8 cellular contexts compared by ENCODE assay signal in genomic region chr3:120448707-120449650, GRCh38. TPM values are rescaled to one million over a fixed set of nuclear protein-coding genes. Genes with fewer than 3 reads are reported as not detected.
A peak's percentile ranks its signal among the peaks of the same experiment; 100 is the strongest.
DNase-seq lines count a peak whose midpoint lies in the region; ATAC-seq and TF ChIP-seq lines count a peak whose summit lies in the region.

No MANE protein-coding gene starts in this region.

- H3K4me3 ChIP-seq in BLaER1 treated with 17β-estradiol and CSF1 and Interleukin-3, amounts not matched to agents 10 nM and 100 nM, result peak overlapping the region in 7 of 10 experiments; percentile 74 to 91 (median 82); a peak in 10 of 20 replicates
- H3K4me3 ChIP-seq in SJSA1, result peak overlapping the region; percentile 93
- peak overlapping the region; percentile 94 for H3K4me3 ChIP-seq in fibroblast of villous mesenchyme (ENCODE audit: low read depth, low read length)

- peaks cover 0 to 17% (median 7%) of the 10 kb centered on the region in 11 experiments; a peak in 14 of 22 replicates for H3K27me3 ChIP-seq in BLaER1 treated with 17β-estradiol and CSF1 and Interleukin-3, amounts not matched to agents 10 nM and 100 nM
- no peaks in the 10 kb centered on the region for H3K27me3 ChIP-seq in SJSA1 (replicated peaks)

- H3K27ac ChIP-seq in BLaER1 treated with 17β-estradiol and CSF1 and Interleukin-3, amounts not matched to agents 10 nM and 100 nM, result no peak overlapping the region
- H3K27ac ChIP-seq in SJSA1, result peak overlapping the region; percentile 98

- H3K9me3 ChIP-seq in BLaER1 treated with 17β-estradiol and CSF1 and Interleukin-3, amounts not matched to agents 10 nM and 100 nM (replicated peaks in 1 of 11), result peaks cover 0 to 5% (median 0%) of the 10 kb centered on the region in 11 experiments; a peak in 2 of 22 replicates
- no peaks in the 10 kb centered on the region for H3K9me3 ChIP-seq in SJSA1 (replicated peaks)

- DNase-seq in SJSA1 (ENCODE audit: low read depth in 1 of 2, low spot score in 2 of 2) (peak; percentile 85 to 92), fibroblast of villous mesenchyme (ENCODE audit: low read depth) (peak; percentile 74), non-pigmented ciliary epithelial cell (ENCODE audit: low read depth) (peak; percentile 58), NCI-H2081 (lab: John Stamatoyannopoulos, UW) (no peak), GM20000 (ENCODE audit: low spot score) (no peak)

- no peaks in the 10 kb centered on the region; a peak in 1 of 22 replicates for H3K36me3 ChIP-seq in BLaER1 treated with 17β-estradiol and CSF1 and Interleukin-3, amounts not matched to agents 10 nM and 100 nM
- H3K36me3 ChIP-seq in SJSA1, result peaks cover 68% of the 10 kb centered on the region

- ATAC-seq in HG02610 (IDR thresholded peaks at IDR 0.05; ENCODE audit: unreplicated experiment) (no peak), GM21619 (IDR thresholded peaks at IDR 0.05; ENCODE audit: unreplicated experiment) (no peak)

- peaks cover 0 to 19% (median 0%) of the 10 kb centered on the region in 11 experiments; a peak in 2 of 22 replicates for H4K20me1 ChIP-seq in BLaER1 treated with 17β-estradiol and CSF1 and Interleukin-3, amounts not matched to agents 10 nM and 100 nM

- H3K4me2 ChIP-seq in BLaER1 treated with 17β-estradiol and CSF1 and Interleukin-3, amounts not matched to agents 10 nM and 100 nM, result peak overlapping the region; percentile 75 to 94 (median 89); a peak in 21 of 22 replicates

- H3K9ac ChIP-seq in BLaER1 treated with 17β-estradiol and CSF1 and Interleukin-3, amounts not matched to agents 10 nM and 100 nM, result peak overlapping the region in 2 of 11 experiments; percentile 78 to 88; a peak in 3 of 22 replicates

- H3K4me1 ChIP-seq in BLaER1 treated with 17β-estradiol and CSF1 and Interleukin-3, amounts not matched to agents 10 nM and 100 nM, result peaks cover 11 to 23% (median 16%) of the 10 kb centered on the region in 10 experiments
- H3K4me1 ChIP-seq in SJSA1 (replicated peaks), result peaks cover 38% of the 10 kb centered on the region

- no peak for TF ChIP-seq CTCF in fibroblast of villous mesenchyme (IDR thresholded peaks at IDR 0.05; ENCODE audit: insufficient read depth, low read depth, low read length)
- no peak for TF ChIP-seq CTCF in GM20000 (IDR thresholded peaks at IDR 0.05; ENCODE audit: extremely low read depth, missing control alignments)

RNA-seq across cellular contexts. Expression of gene FSTL1, which starts 1.8 kb away (rescaled TPM):
- total RNA-seq in SJSA1 (2014; rRNA removed; shearing (Covaris generic)), result 1,346 and 1,532 TPM in 2 replicates
- 997 and 1,795 TPM in 2 replicates for total RNA-seq in fibroblast of villous mesenchyme

Comparison
In these comparisons a context has a peak if more than half of its experiments do, and no peak if none do; other contexts are left out.
1. DNase-seq: peak in SJSA1 (2 of 2), fibroblast of villous mesenchyme (single experiment) and non-pigmented ciliary epithelial cell (single experiment); none in NCI-H2081 (0 of 2) and GM20000 (single experiment).
2. Peak in every context shown above with its lines, with median percentiles within 50 percentile points of each other: H3K4me3 ChIP-seq.